30 cellular contexts compared by ENCODE assay signal in genomic region chr3:3209057-3209456, GRCh38.
"Had no signal": no experiment of that assay in that cellular context is flagged by ENCODE, and none has a peak within 500 bp of the region (broad histone marks: within the 10 kb centered on the region; RNA-seq: fewer than 3 reads in every experiment).

No MANE protein-coding gene starts in this region.

- H3K4me1 ChIP-seq: adrenal gland, body of pancreas, esophagus muscularis mucosa, foreskin keratinocyte, gastrocnemius medialis, heart left ventricle had no signal

- H3K4me3 ChIP-seq: adrenal gland, body of pancreas, esophagus muscularis mucosa, gastrocnemius medialis, heart left ventricle had no signal

- H3K27me3 ChIP-seq: adrenal gland, body of pancreas, esophagus muscularis mucosa, foreskin keratinocyte, gastrocnemius medialis had no signal

- FAIRE-seq: colon had no signal

- H3K9me3 ChIP-seq: adrenal gland, body of pancreas, esophagus muscularis mucosa, gastrocnemius medialis, heart left ventricle had no signal

- H3K27ac ChIP-seq: adrenal gland, body of pancreas, esophagus muscularis mucosa, foreskin keratinocyte, gastrocnemius medialis, heart left ventricle had no signal

- DNase-seq: activated CD4-positive, alpha-beta memory T cell treated with anti-CD3 and anti-CD28 coated beads for 36 hours; activated CD4-positive, alpha-beta T cell treated with anti-CD3 and anti-CD28 coated beads for 36 hours; activated CD4-positive, alpha-beta T cell treated with anti-CD3 and anti-CD28 coated beads, Interleukin-2, amount 10 ng/mL, durations not matched to agents 24 days and 14 days; activated CD4-positive, CD25-positive, alpha-beta regulatory T cell; activated CD4-positive, CD25-positive, alpha-beta regulatory T cell treated with anti-CD3 and anti-CD28 coated beads, Interleukin-2, amount 50 U/mL, for 72 hours; activated CD8-positive, alpha-beta memory T cell treated with anti-CD3 and anti-CD28 coated beads, Interleukin-2, amount 10 ng/mL, durations not matched to agents 7 days and 5 days; activated CD8-positive, alpha-beta memory T cell treated with anti-CD3 and anti-CD28 coated beads, Interleukin-2, amount 50 U/mL, for 4 hours; activated CD8-positive, alpha-beta T cell treated with anti-CD3 and anti-CD28 coated beads, Interleukin-2, amount 10 ng/mL, durations not matched to agents 7 days and 5 days; activated effector memory CD4-positive, alpha-beta T cell treated with anti-CD3 and anti-CD28 coated beads, Interleukin-2, amount 50 U/mL, for 16 hours; activated naive CD4-positive, alpha-beta T cell treated with anti-CD3 and anti-CD28 coated beads for 36 hours; activated naive CD8-positive, alpha-beta T cell treated with anti-CD3 and anti-CD28 coated beads for 36 hours; activated naive CD8-positive, alpha-beta T cell treated with anti-CD3 and anti-CD28 coated beads, Interleukin-2, amount 50 U/mL, for 24 hours; activated T-cell treated with anti-CD3 and anti-CD28 coated beads, Interleukin-2, amount 50 U/mL, for 1 hour; activated T-cell treated with anti-CD3 and anti-CD28 coated beads, Interleukin-2, amount 50 U/mL, for 48 hours; adrenal gland; amygdala; aorta; body of pancreas; caudate nucleus; cortex of kidney; dermis blood vessel endothelial cell; effector CD4-positive, alpha-beta T cell; effector memory CD8-positive, alpha-beta T cell; erythroblast; foreskin keratinocyte; gastrocnemius medialis; glutamatergic neuron; heart left ventricle had no signal

- ATAC-seq: activated CD4-positive, alpha-beta T cell treated with anti-CD3 and anti-CD28 coated beads for 36 hours; activated CD8-positive, alpha-beta memory T cell treated with anti-CD3 and anti-CD28 coated beads, Interleukin-2, amount 10 ng/mL, durations not matched to agents 7 days and 5 days; activated CD8-positive, alpha-beta T cell treated with anti-CD3 and anti-CD28 coated beads, Interleukin-2, amount 10 ng/mL, durations not matched to agents 7 days and 5 days; activated naive CD8-positive, alpha-beta T cell treated with anti-CD3 and anti-CD28 coated beads, Interleukin-2, amount 50 U/mL, for 24 hours; body of pancreas; effector memory CD8-positive, alpha-beta T cell; foreskin keratinocyte; gastrocnemius medialis; heart left ventricle had no signal

- H3K36me3 ChIP-seq: adrenal gland, esophagus muscularis mucosa, gastrocnemius medialis, heart left ventricle had no signal
